In genomic region chr2:203583696-203584095, GRCh38 we compare ENCODE assay signal across 9 cellular contexts. TPM values are rescaled to one million over a fixed set of nuclear protein-coding genes. Genes with fewer than 3 reads are reported as not detected.
DNase-seq lines count a peak whose midpoint lies in the region; ATAC-seq and TF ChIP-seq lines count a peak whose summit lies in the region.
"Had no signal": no experiment of that assay in that cellular context is flagged by ENCODE, and none has a peak within 500 bp of the region (broad histone marks: within the 10 kb centered on the region; RNA-seq: fewer than 3 reads in every experiment).

No MANE protein-coding gene starts in this region.

- peaks cover 26 to 32% of the 10 kb centered on the region in 2 donors for H3K4me1 ChIP-seq in left lung

- H3K27me3 ChIP-seq in left lung = no peaks in the 10 kb centered on the region

- intact Hi-C loops in left lung (cut with DNase I) = no loop called here

- peak overlapping the region; percentile 2 to 13 for H3K27ac ChIP-seq in left lung

- H3K9me3 ChIP-seq in left lung = no peaks in the 10 kb centered on the region

- peak; percentile 50 for ATAC-seq in HG02943 (IDR thresholded peaks at IDR 0.05; ENCODE audit: low read depth, unreplicated experiment)
- peak; percentile 59 for ATAC-seq in left lung

- no peaks in the 10 kb centered on the region for H3K36me3 ChIP-seq in left lung

- H3K4me3 ChIP-seq in left lung = no peak overlapping the region

- peak; percentile 42 for DNase-seq in activated CD4-positive, alpha-beta T cell treated with anti-CD3 and anti-CD28 coated beads for 48 hours
- DNase-seq in activated CD4-positive, alpha-beta T cell treated with anti-CD3 and anti-CD28 coated beads for 4 hours = no peak
- DNase-seq in SW480 (ENCODE audit: low spot score) (peak; percentile 46), left lung (no peak), HuH-7.5 (ENCODE audit: low spot score) (no peak), SKM-1 treated with dmso at 0.1 percent for 144 hours (lab: John Stamatoyannopoulos, UW; ENCODE audit: unreplicated experiment) (no peak), NCI-H510A treated with DMSO at 0.1 percent for 48 hours (lab: John Stamatoyannopoulos, UW) (no peak)
- DNase-seq: naive B cell had no signal

- TF ChIP-seq CTCF in left lung (IDR thresholded peaks at IDR 0.05) = no peak

RNA-seq across cellular contexts. Expression of gene RAPH1, which starts 48.6 kb away (rescaled TPM):
- total RNA-seq in left lung = 10 to 100 TPM; 70.7 to 74.7 TPM

Comparison
In these comparisons a context has a peak if more than half of its experiments do, and no peak if none do; other contexts are left out.
1. DNase-seq: peak in activated CD4-positive, alpha-beta T cell treated with anti-CD3 and anti-CD28 coated beads for 48 hours (single experiment) and SW480 (single experiment); none in activated CD4-positive, alpha-beta T cell treated with anti-CD3 and anti-CD28 coated beads for 4 hours (0 of 2), left lung (0 of 2), HuH-7.5 (single experiment), SKM-1 treated with dmso at 0.1 percent for 144 hours (single experiment) and NCI-H510A treated with DMSO at 0.1 percent for 48 hours (single experiment).